Comparison of ENCODE assay signal across 8 cellular contexts in the genomic region with DNA sequence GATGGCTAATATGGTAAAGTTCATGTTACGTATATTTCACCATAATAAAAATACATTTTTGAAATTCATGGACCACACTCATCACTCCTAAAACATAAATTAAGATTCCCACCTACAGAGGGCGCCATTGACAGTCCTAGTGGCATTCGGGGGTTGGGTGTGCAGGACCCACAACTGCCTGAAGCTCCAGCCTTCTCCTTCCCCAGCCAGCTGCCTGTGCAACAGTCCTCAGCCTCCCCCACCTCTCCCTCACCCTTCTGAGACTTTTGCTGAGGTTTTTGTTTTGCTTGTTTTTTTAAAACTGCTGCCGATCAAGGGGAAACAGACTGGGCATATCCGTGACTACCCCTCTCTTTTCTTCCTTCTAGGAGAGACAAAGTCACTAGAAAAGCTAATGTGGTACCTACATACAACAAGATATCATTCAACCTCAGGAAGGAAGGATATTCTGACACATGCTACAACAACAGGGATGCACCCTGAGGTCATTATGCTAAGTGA.
DNase-seq lines count a peak whose midpoint lies in the region; ATAC-seq lines count a peak whose summit lies in the region.

No MANE protein-coding gene starts in this region.

- ATAC-seq in GM18517 (IDR thresholded peaks at IDR 0.05; ENCODE audit: unreplicated experiment) (no peak), HG02759 (IDR thresholded peaks at IDR 0.05; ENCODE audit: unreplicated experiment) (no peak)

- DNase-seq in ELR (ENCODE audit: low read depth) (peak; percentile 79), NCI-H1092 (lab: John Stamatoyannopoulos, UW) (peak; percentile 22), T-helper 1 cell (peak in 4 of 5 donors; percentile 10 to 50 (median 42)), astrocyte of the hippocampus (ENCODE audit: low read depth, low spot score) (peak; percentile 87), hippocampal formation (lab: John Stamatoyannopoulos, UW) (peak; percentile 55 to 74)
- DNase-seq in stimulated activated CD4-positive, alpha-beta T cell treated with anti-CD3 and anti-CD28 coated beads, Interleukin-12 subunit alpha, Interleukin-12 subunit beta, amount 100 ng/mL, for 24 hours (ENCODE audit: low read depth in 2 of 2) = peak; percentile 12 to 34

Comparison
In these comparisons a context has a peak if more than half of its experiments do, and no peak if none do; other contexts are left out.
1. DNase-seq: peak in every context shown above with its lines; median percentile 87 in astrocyte of the hippocampus; 79 in ELR; 64 in hippocampal formation; 42 in T-helper 1 cell; 23 in stimulated activated CD4-positive, alpha-beta T cell treated with anti-CD3 and anti-CD28 coated beads, Interleukin-12 subunit alpha, Interleukin-12 subunit beta, amount 100 ng/mL, for 24 hours; 22 in NCI-H1092.